ENCODE assay signal across 7 cellular contexts in genomic region chr4:132901224-132901623, GRCh38.
"Had no signal": no experiment of that assay in that cellular context is flagged by ENCODE, and none has a peak within 500 bp of the region (broad histone marks: within the 10 kb centered on the region; RNA-seq: fewer than 3 reads in every experiment).

No MANE protein-coding gene starts in this region.

- H3K4me3 ChIP-seq: GM12878 had no signal

- ATAC-seq: GM12878 had no signal

- DNase-seq: GDM1, GF-D8 had no signal

- FAIRE-seq: GM12878, GM12891, GM12892, GM18507, GM19239 had no signal
